ENCODE assay signal across 8 cellular contexts in genomic region chr1:230067871-230068814, GRCh38. TPM values are rescaled to one million over a fixed set of nuclear protein-coding genes. Genes with fewer than 3 reads are reported as not detected.
DNase-seq lines count a peak whose midpoint lies in the region; ATAC-seq and TF ChIP-seq lines count a peak whose summit lies in the region.

No MANE protein-coding gene starts in this region.

- no peaks in the 10 kb centered on the region for H3K27me3 ChIP-seq in CD8-positive, alpha-beta T cell (ENCODE audit: insufficient read depth, low read length)
- H3K27me3 ChIP-seq in HUES48 (ENCODE audit: control insufficient read depth, insufficient read depth, low read length) = peaks cover 14% of the 10 kb centered on the region
- no peaks in the 10 kb centered on the region for H3K27me3 ChIP-seq in effector memory CD4-positive, alpha-beta T cell (replicated peaks; ENCODE audit: control insufficient read depth, insufficient read depth, low read length, poor library complexity, severe bottlenecking)
- no peaks in the 10 kb centered on the region for H3K27me3 ChIP-seq in lung (ENCODE audit: control insufficient read depth, insufficient read depth)

- no peaks in the 10 kb centered on the region for H3K36me3 ChIP-seq in CD8-positive, alpha-beta T cell (ENCODE audit: insufficient read depth, low read length)
- no peaks in the 10 kb centered on the region for H3K36me3 ChIP-seq in HUES48 (ENCODE audit: control insufficient read depth, insufficient read depth, low read length)
- H3K36me3 ChIP-seq in effector memory CD4-positive, alpha-beta T cell (ENCODE audit: control insufficient read depth, insufficient read depth, low read length) = no peaks in the 10 kb centered on the region
- H3K36me3 ChIP-seq in lung (ENCODE audit: control insufficient read depth in 2 of 2, insufficient read depth in 2 of 2, low read length in 2 of 2) = no peaks in the 10 kb centered on the region

- no peak for TF ChIP-seq CTCF in CD8-positive, alpha-beta T cell (IDR thresholded peaks at IDR 0.05)
- no peak for TF ChIP-seq CTCF in lung (IDR thresholded peaks at IDR 0.05; ENCODE audit: control extremely low read depth, extremely low read depth)

- H3K4me3 ChIP-seq in CD8-positive, alpha-beta T cell (ENCODE audit: low read depth, low read length) = peak overlapping the region; percentile 77
- H3K4me3 ChIP-seq in HUES48 (ENCODE audit: low read depth, low read length) (peak overlapping the region; percentile 85), lung (peak overlapping the region; percentile 88)
- peak overlapping the region; percentile 94 for H3K4me3 ChIP-seq in effector memory CD4-positive, alpha-beta T cell (ENCODE audit: insufficient read depth, low read depth, low read length, poor library complexity, severe bottlenecking)

- WGBS in lung, 2 donors = 2 to 3% methylated on average over 58 to 65 of the region's 65 CpGs

- peaks cover 3% of the 10 kb centered on the region for H3K36me3 Mint-ChIP-seq in CD8-positive, alpha-beta T cell
- H3K36me3 Mint-ChIP-seq in activated CD4-positive, alpha-beta T cell treated with anti-CD3 and anti-CD28 coated beads, Interleukin-2, amount 10 ng/mL, durations not matched to agents 24 days and 14 days (ENCODE audit: low read depth) = peaks cover 4% of the 10 kb centered on the region

- peak overlapping the region; percentile 85 for H3K4me3 Mint-ChIP-seq in CD8-positive, alpha-beta T cell
- H3K4me3 Mint-ChIP-seq in activated CD4-positive, alpha-beta T cell treated with anti-CD3 and anti-CD28 coated beads, Interleukin-2, amount 10 ng/mL, durations not matched to agents 24 days and 14 days = peak overlapping the region; percentile 94

- CTCF ChIA-PET in CD8-positive, alpha-beta T cell (lab: Charles Lee) = no interaction called here

- peak in 4 of 7 experiments; percentile 2 to 56 (median 33) for DNase-seq in CD8-positive, alpha-beta T cell
- DNase-seq in activated CD4-positive, alpha-beta T cell treated with anti-CD3 and anti-CD28 coated beads, Interleukin-2, amount 10 ng/mL, durations not matched to agents 24 days and 14 days = peak; percentile 81
- peak in 1 of 3 donors; percentile 5 for DNase-seq in effector memory CD4-positive, alpha-beta T cell
- DNase-seq in lung (ENCODE audit: low spot score) = peak; percentile 38
- DNase-seq in stimulated activated naive CD4-positive, alpha-beta T cell (lab: John Stamatoyannopoulos, UW) = peak in 5 of 6 experiments; percentile 4 to 51 (median 27)
- no peak for DNase-seq in NCI-H1105 treated with DMSO at 0.1 percent for 48 hours (lab: John Stamatoyannopoulos, UW)
- DNase-seq in NCI-H2196 (lab: John Stamatoyannopoulos, UW; ENCODE audit: unreplicated experiment) = no peak

- peak overlapping the region; percentile 44 for H3K27ac ChIP-seq in CD8-positive, alpha-beta T cell (ENCODE audit: low read depth, low read length)
- no peak overlapping the region for H3K27ac ChIP-seq in HUES48 (ENCODE audit: low read depth, low read length)
- H3K27ac ChIP-seq in effector memory CD4-positive, alpha-beta T cell (ENCODE audit: insufficient read depth, low read length, poor library complexity, severe bottlenecking) = peak overlapping the region; percentile 20
- H3K27ac ChIP-seq in lung (ENCODE audit: low read depth in 1 of 2, low read length in 1 of 2) = peak overlapping the region; percentile 91 to 95

- POLR2A ChIA-PET in CD8-positive, alpha-beta T cell (lab: Charles Lee) = interaction anchor here (1.0 kb wide), 1 partner anchor 11 kb away, joined by 3 read pairs; no protein-coding TSS in a partner anchor

- H3K9me3 Mint-ChIP-seq in CD8-positive, alpha-beta T cell = no peaks in the 10 kb centered on the region
- H3K9me3 Mint-ChIP-seq in activated CD4-positive, alpha-beta T cell treated with anti-CD3 and anti-CD28 coated beads, Interleukin-2, amount 10 ng/mL, durations not matched to agents 24 days and 14 days = peaks cover 4% of the 10 kb centered on the region

- peak overlapping the region; percentile 78 for H3K27ac Mint-ChIP-seq in CD8-positive, alpha-beta T cell
- peak overlapping the region; percentile 95 for H3K27ac Mint-ChIP-seq in activated CD4-positive, alpha-beta T cell treated with anti-CD3 and anti-CD28 coated beads, Interleukin-2, amount 10 ng/mL, durations not matched to agents 24 days and 14 days

- H3K9ac ChIP-seq in HUES48 (ENCODE audit: low read depth, low read length) = peak overlapping the region; percentile 52

- H3K4me1 Mint-ChIP-seq in CD8-positive, alpha-beta T cell (ENCODE audit: low read depth) = peaks cover 52% of the 10 kb centered on the region
- peaks cover 45% of the 10 kb centered on the region for H3K4me1 Mint-ChIP-seq in activated CD4-positive, alpha-beta T cell treated with anti-CD3 and anti-CD28 coated beads, Interleukin-2, amount 10 ng/mL, durations not matched to agents 24 days and 14 days

- intact Hi-C loops in CD8-positive, alpha-beta T cell (cut with DNase I, micrococcal nuclease) = loop anchor here (2.0 to 10.0 kb wide), 13 partner anchors 34 to 1983 kb away; partner anchors contain the start of genes ABCB10 (in 2 of the 2), TAF5L (in 2 of the 2), URB2 (in 2 of the 2) and ARF1 (in 1 of the 2)
- intact Hi-C loops in activated CD4-positive, alpha-beta T cell treated with anti-CD3 and anti-CD28 coated beads, Interleukin-2, amount 10 ng/mL, durations not matched to agents 24 days and 14 days (cut with micrococcal nuclease) = loop anchor here (1.0 to 5.0 kb wide), 11 partner anchors 16 to 575 kb away; partner anchors contain the start of genes ABCB10, COG2, TAF5L and URB2

- peaks cover 14% of the 10 kb centered on the region for H3K4me1 ChIP-seq in CD8-positive, alpha-beta T cell (ENCODE audit: insufficient read depth, low read length)
- H3K4me1 ChIP-seq in HUES48 (ENCODE audit: control insufficient read depth, insufficient read depth, low read length) = peaks cover 22% of the 10 kb centered on the region
- H3K4me1 ChIP-seq in effector memory CD4-positive, alpha-beta T cell (ENCODE audit: control insufficient read depth, insufficient read depth, low read length, poor library complexity, severe bottlenecking) = peaks cover 13% of the 10 kb centered on the region
- peaks cover 5 to 16% of the 10 kb centered on the region in 2 donors for H3K4me1 ChIP-seq in lung (ENCODE audit: control insufficient read depth in 2 of 2, insufficient read depth in 2 of 2, low read length in 2 of 2)

- no peak for ATAC-seq in CD8-positive, alpha-beta T cell
- peak; percentile 8 for ATAC-seq in lung (ENCODE audit: insufficient read depth, low FRiP score)

- no peaks in the 10 kb centered on the region for H3K27me3 Mint-ChIP-seq in CD8-positive, alpha-beta T cell (ENCODE audit: low read depth)
- no peaks in the 10 kb centered on the region for H3K27me3 Mint-ChIP-seq in activated CD4-positive, alpha-beta T cell treated with anti-CD3 and anti-CD28 coated beads, Interleukin-2, amount 10 ng/mL, durations not matched to agents 24 days and 14 days

- no peaks in the 10 kb centered on the region for H3K9me3 ChIP-seq in CD8-positive, alpha-beta T cell (ENCODE audit: low read length)
- H3K9me3 ChIP-seq in HUES48 (ENCODE audit: control insufficient read depth, insufficient read depth, low read length) = no peaks in the 10 kb centered on the region
- H3K9me3 ChIP-seq in effector memory CD4-positive, alpha-beta T cell (ENCODE audit: control insufficient read depth, low read length) = no peaks in the 10 kb centered on the region
- H3K9me3 ChIP-seq in lung (ENCODE audit: control insufficient read depth in 2 of 2, insufficient read depth in 1 of 2, low read length in 1 of 2) = no peaks in the 10 kb centered on the region

RNA-seq across cellular contexts. Expression of gene GALNT2, which starts 1.1 kb away (rescaled TPM):
- 10 to 100 TPM; 13.6 to 15.4 TPM for total RNA-seq in CD8-positive, alpha-beta T cell
- 68.5 and 72.4 TPM in 2 replicates for total RNA-seq in activated CD4-positive, alpha-beta T cell treated with anti-CD3 and anti-CD28 coated beads, Interleukin-2, amount 10 ng/mL, durations not matched to agents 24 days and 14 days
- 100 to 1,000 TPM in 1 of 2 donors, 10 to 100 TPM in 1; 37.2 to 101 TPM for total RNA-seq in lung
- 10 to 100 TPM; 23.1 to 80.6 TPM for polyA plus RNA-seq in lung

Comparison
In these comparisons a context has a peak if more than half of its experiments do, and no peak if none do; other contexts are left out.
1. DNase-seq: peak in CD8-positive, alpha-beta T cell (4 of 7), activated CD4-positive, alpha-beta T cell treated with anti-CD3 and anti-CD28 coated beads, Interleukin-2, amount 10 ng/mL, durations not matched to agents 24 days and 14 days (single experiment), lung (single experiment) and stimulated activated naive CD4-positive, alpha-beta T cell (5 of 6); none in NCI-H1105 treated with DMSO at 0.1 percent for 48 hours (single experiment) and NCI-H2196 (single experiment).
2. Peak in every context shown above with its lines, with median percentiles within 50 percentile points of each other: H3K4me3 ChIP-seq.